ENCODE assay signal across 8 cellular contexts in genomic region chr1:156114101-156114918, GRCh38. TPM values are rescaled to one million over a fixed set of nuclear protein-coding genes. Genes with fewer than 3 reads are reported as not detected.
DNase-seq lines count a peak whose midpoint lies in the region; ATAC-seq and TF ChIP-seq lines count a peak whose summit lies in the region.

Gene LMNA (plus strand): TSS chr1:156114711. CDS start chr1:156114919, 208 bp downstream.

- BruUV-seq in HCT116 (replicated peaks; lab: Mats Ljungman, UMichigan): no TSS peak

- no peaks in the 10 kb centered on the region; the same call in 1 of the 2 replicates for H4K20me1 ChIP-seq in HCT116 (ENCODE audit: insufficient read depth)

- H3K27me3 ChIP-seq in HCT116 (ENCODE audit: insufficient read depth, low read length): no peaks in the 10 kb centered on the region
- no peaks in the 10 kb centered on the region for H3K27me3 ChIP-seq in adipocyte (replicated peaks; ENCODE audit: control insufficient read depth, insufficient read depth, low read length)
- no peaks in the 10 kb centered on the region for H3K27me3 ChIP-seq in upper lobe of left lung

- TF ChIP-seq CTCF in HCT116 (IDR thresholded peaks at IDR 0.05 in 2 of 3, conservative IDR thresholded peaks at IDR 0.05 in 1 of 3; ENCODE audit: borderline replicate concordance in 1 of 3, insufficient read depth in 1 of 3, low read depth in 2 of 3, low read length in 2 of 3) (no peak), upper lobe of left lung (IDR thresholded peaks at IDR 0.05) (no peak)

- intact Hi-C loops in HCT116 (cut with micrococcal nuclease): no loop called here
- intact Hi-C loops in cardiac septum (cut with DNase I): loop anchor here (1.0 to 5.0 kb wide), 3 partner anchors 8 to 137 kb away; partner anchors contain the start of gene ARHGEF2
- intact Hi-C loops in posterior cingulate gyrus (cut with DNase I): no loop called here

- peak within 1 kb of the TSS; percentile 85 to 93 (median 92) for H3K4me3 Mint-ChIP-seq in T-cell

- H3K27ac ChIP-seq in HCT116 (ENCODE audit: low read depth, low read length): peak within 1 kb of the TSS; percentile 76
- H3K27ac ChIP-seq in upper lobe of left lung: peak within 1 kb of the TSS; percentile 93 to 98 (median 96)

- H3K9me3 ChIP-seq in HCT116 (ENCODE audit: control insufficient read depth in 1 of 2, insufficient read depth in 1 of 2, low read depth in 1 of 2, low read length in 2 of 2): no peaks in the 10 kb centered on the region
- H3K9me3 ChIP-seq in adipocyte (ENCODE audit: control insufficient read depth, low read length): no peaks in the 10 kb centered on the region
- no peaks in the 10 kb centered on the region for H3K9me3 ChIP-seq in upper lobe of left lung

- H3K4me2 ChIP-seq in HCT116 (ENCODE audit: low read length): peak within 1 kb of the TSS; percentile 90

- no peaks in the 10 kb centered on the region for H3K9me3 Mint-ChIP-seq in T-cell

- CTCF ChIA-PET in HCT116 (lab: Charles Lee): interaction anchor here (0.6 to 5.5 kb wide), 8 partner anchors 9 to 176 kb away, joined by 3 to 22 read pairs (median 6); no protein-coding TSS in a partner anchor
- CTCF ChIA-PET in T-cell (lab: Charles Lee): interaction anchor here (1.0 to 2.7 kb wide), 4 partner anchors 7 to 18 kb away, joined by 3 to 15 read pairs (median 6); no protein-coding TSS in a partner anchor

- peaks cover 48% of the 10 kb centered on the region for H3K79me2 ChIP-seq in HCT116 (ENCODE audit: insufficient read depth, low read length)

- peaks cover 17 to 18% of the 10 kb centered on the region in 2 donors for H3K27me3 Mint-ChIP-seq in T-cell

- no peaks in the 10 kb centered on the region for H3K9me2 ChIP-seq in HCT116 (ENCODE audit: insufficient read depth)

- H3K4me1 ChIP-seq in HCT116 (ENCODE audit: control insufficient read depth in 1 of 2, insufficient read depth in 2 of 2, low read length in 2 of 2) (peaks cover 59 to 77% of the 10 kb centered on the region in 2 experiments), adipocyte (ENCODE audit: control insufficient read depth, insufficient read depth, low read length) (peaks cover 38% of the 10 kb centered on the region), upper lobe of left lung (peaks cover 30 to 47% (median 37%) of the 10 kb centered on the region in 4 donors)

- TF ChIP-seq POLR2A in HCT116 (IDR thresholded peaks at IDR 0.05; ENCODE audit: borderline replicate concordance, extremely low read depth, insufficient read depth, insufficient read length): peak; percentile 75
- TF ChIP-seq POLR2A in upper lobe of left lung (IDR thresholded peaks at IDR 0.05): peak; percentile 64 to 97 (median 90)

- H3K36me3 Mint-ChIP-seq in T-cell: peaks cover 10% of the 10 kb centered on the region

- H3K9ac ChIP-seq in HCT116 (ENCODE audit: low read length): peak within 1 kb of the TSS; percentile 98
- H3K9ac ChIP-seq in adipocyte (ENCODE audit: low read length): peak within 1 kb of the TSS; percentile 100

- WGBS in upper lobe of left lung, 2 donors: 1 to 2% methylated on average over 14 to 25 of the region's 37 CpGs

- no peak for TF ChIP-seq RAD21 in HCT116 (IDR thresholded peaks at IDR 0.05; ENCODE audit: low read depth)

- peak; percentile 80 for ATAC-seq in HCT116
- ATAC-seq in T-cell (replicated peaks in 1 of 4): peak; percentile 77 to 84 (median 82)
- peak; percentile 89 to 94 for ATAC-seq in upper lobe of left lung (ENCODE audit: low FRiP score in 2 of 2)

- H3K36me3 ChIP-seq in HCT116 (ENCODE audit: control insufficient read depth in 1 of 2, insufficient read depth in 2 of 2, low read length in 2 of 2) (peaks cover 0 to 7% of the 10 kb centered on the region in 2 experiments; a peak in 1 of 4 replicates), adipocyte (ENCODE audit: control insufficient read depth, insufficient read depth, low read length, severe bottlenecking) (no peaks in the 10 kb centered on the region), upper lobe of left lung (peaks cover 0 to 3% (median 0%) of the 10 kb centered on the region in 4 donors)

- TF ChIP-seq EP300 in upper lobe of left lung (IDR thresholded peaks at IDR 0.05): peak in 2 of 4 donors; percentile 68 to 78

- RAD21 ChIA-PET in HCT116 (lab: Charles Lee; ENCODE audit: low non-redundant PET in 1 of 2, low total read pairs in 2 of 2, uncharacterized antibody in 2 of 2, unreplicated experiment in 2 of 2): interaction anchor here in 1 of 2 experiments (0.6 to 1.0 kb wide), 2 partner anchors 16 to 18 kb away, joined by 3 read pairs; no protein-coding TSS in a partner anchor

- no peak within 1 kb of the TSS for H2AFZ ChIP-seq in HCT116 (ENCODE audit: low read depth, low read length, poor library complexity, severe bottlenecking)

- peaks cover 23 to 41% (median 33%) of the 10 kb centered on the region in 3 donors for H3K4me1 Mint-ChIP-seq in T-cell

- H3K4me3 ChIP-seq in HCT116 (replicated peaks in 1 of 2; ENCODE audit: low read depth in 1 of 2, low read length in 2 of 2) (peak within 1 kb of the TSS; percentile 96 to 99), adipocyte (ENCODE audit: low read length) (peak within 1 kb of the TSS; percentile 90), upper lobe of left lung (peak within 1 kb of the TSS; percentile 80 to 96 (median 83))

- POLR2A ChIA-PET in HCT116 (lab: Charles Lee): interaction anchor here (1.0 to 5.3 kb wide), 8 partner anchors 8 to 25 kb away, joined by 3 to 50 read pairs (median 6); no protein-coding TSS in a partner anchor
- POLR2A ChIA-PET in T-cell (lab: Charles Lee): interaction anchor here (0.5 to 2.5 kb wide), 8 partner anchors 8 to 31 kb away, joined by 3 to 26 read pairs (median 4); no protein-coding TSS in a partner anchor

- H3K27ac Mint-ChIP-seq in T-cell: peak within 1 kb of the TSS; percentile 75 to 79

- DNase-seq in ELR (ENCODE audit: low read depth) (peak; percentile 98), HCT116 (ENCODE audit: low read depth, low spot score) (peak; percentile 90), NCI-H1092 treated with DMSO at 0.1 percent for 48 hours (lab: John Stamatoyannopoulos, UW) (peak; percentile 61), T-cell (peak in 33 of 34 experiments; percentile 20 to 76 (median 53)), adipocyte (ENCODE audit: low read depth) (peak; percentile 97), cardiac septum (ENCODE audit: low spot score) (peak; percentile 95), posterior cingulate gyrus (peak; percentile 78 to 98 (median 88)), upper lobe of left lung (peak; percentile 94 to 96)

TF ChIP-seq in HCT116, 20 proteins besides CTCF, POLR2A, EP300 and RAD21:
- TF ChIP-seq SP1 (IDR thresholded peaks at IDR 0.05; ENCODE audit: low read depth) (no peak), EGR1 (IDR thresholded peaks at IDR 0.05; ENCODE audit: low read depth) (no peak), YY1 (IDR thresholded peaks at IDR 0.05; ENCODE audit: extremely low read depth, insufficient replicate concordance, low read depth, low read length) (peak; percentile 37), TCF7L2 (IDR thresholded peaks at IDR 0.05; ENCODE audit: borderline replicate concordance, extremely low read depth, insufficient read depth, insufficient read length) (peak; percentile 58), POLR2AphosphoS5 (IDR thresholded peaks at IDR 0.05; ENCODE audit: low read depth, low read length) (peak; percentile 98), ELF1 (IDR thresholded peaks at IDR 0.05; ENCODE audit: borderline replicate concordance, low read depth) (no peak)

RNA-seq across cellular contexts. Expression of gene LMNA, which starts in this region (rescaled TPM):
- total RNA-seq in HCT116 (2021; ENCODE audit: unreplicated experiment) (528 TPM), T-cell (100 to 1,000 TPM in 2 of 5 donors, 10 to 100 TPM in 3; 40.3 to 970 (median 57.3) TPM), cardiac septum (298 TPM), upper lobe of left lung (1,000 to 10,000 TPM in 1 of 6 donors, 100 to 1,000 TPM in 5; 156 to 1,281 (median 388) TPM)
- polyA plus RNA-seq in HCT116 (2012): 440 and 523 TPM in 2 replicates

Comparison
In these comparisons a context has a peak if more than half of its experiments do, and no peak if none do; other contexts are left out.
1. Peak in every context shown above with its lines: DNase-seq, ATAC-seq, H3K4me3 ChIP-seq and H3K27ac ChIP-seq.